In the genomic region with DNA sequence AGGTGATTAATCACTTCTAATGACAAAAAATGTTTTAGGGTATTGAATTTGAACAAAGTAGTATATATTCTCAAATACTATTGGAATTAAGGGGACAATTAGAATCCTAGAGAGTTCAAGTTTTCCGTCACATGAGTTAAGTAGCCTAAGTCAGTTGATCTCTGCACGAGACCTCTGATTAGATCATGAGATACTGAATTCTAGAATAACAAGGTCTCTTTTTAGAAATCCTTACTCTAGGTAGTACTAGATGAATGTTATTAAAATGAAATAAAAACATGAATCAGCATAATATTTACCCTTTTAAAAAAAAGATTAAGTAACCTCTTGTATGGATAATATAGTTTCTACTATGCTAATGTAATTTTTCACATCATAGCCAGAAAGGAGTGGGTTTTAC, we compare ENCODE assay signal across 2 cellular contexts.
A peak's percentile ranks its signal among the peaks of the same experiment; 100 is the strongest.
TF ChIP-seq lines count a peak whose summit lies in the region.

No MANE protein-coding gene starts in this region.

TF ChIP-seq in IMR-90, 13 proteins besides CTCF, POLR2A, EP300 and RAD21:
- TF ChIP-seq MAFK (IDR thresholded peaks at IDR 0.05; ENCODE audit: low read depth, low read length) (peak; percentile 35), SMC3 (IDR thresholded peaks at IDR 0.05; ENCODE audit: low read depth, low read length) (no peak)
TF ChIP-seq in IMR-90: peak in this region for 1.

TF ChIP-seq in endothelial cell of umbilical vein, 7 proteins besides CTCF, POLR2A, EP300 and RAD21:
- TF ChIP-seq GATA2 (IDR thresholded peaks at IDR 0.05; ENCODE audit: insufficient read depth, insufficient read length, low read depth, low read length) (no peak), EZH2 (IDR thresholded peaks at IDR 0.05; ENCODE audit: borderline replicate concordance, low read depth, low read length, severe bottlenecking) (no peak), MYC (IDR thresholded peaks at IDR 0.05; ENCODE audit: low read depth, low read length) (no peak)
